27 cellular contexts compared by ENCODE assay signal in the genomic region with DNA sequence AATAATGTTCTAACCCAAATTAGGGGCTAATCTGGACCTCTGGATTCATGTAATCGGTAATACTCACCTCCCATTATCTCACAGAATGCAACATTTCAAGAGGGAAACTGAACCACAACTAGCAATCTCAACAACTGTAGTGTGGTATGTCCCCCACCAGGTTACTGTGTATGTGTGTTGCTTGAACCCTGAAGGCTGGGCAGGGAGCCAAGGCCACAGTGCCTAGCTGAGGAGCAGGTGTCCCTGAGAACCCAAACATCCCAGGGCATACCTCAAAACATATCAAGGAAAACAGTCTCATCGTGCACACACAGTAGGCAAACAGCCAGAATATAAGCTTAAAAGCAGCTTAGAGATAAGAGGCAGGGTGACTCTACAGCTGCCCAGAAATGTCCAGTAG.
"Had no signal": no experiment of that assay in that cellular context is flagged by ENCODE, and none has a peak within 500 bp of the region (broad histone marks: within the 10 kb centered on the region; RNA-seq: fewer than 3 reads in every experiment).

No MANE protein-coding gene starts in this region.

- H3K27ac Mint-ChIP-seq: mesothelial cell of epicardium; naive B cell; natural killer cell; nephron progenitor cell; neural progenitor cell; progenitor cell of endocrine pancreas; stimulated activated naive CD8-positive, alpha-beta T cell treated with anti-CD3 and anti-CD28 coated beads, Interleukin-15, Interleukin-2, amounts not matched to agents 100 ng/mL and 50 ng/mL, for 24 hours had no signal

- H3K27me3 ChIP-seq: hepatocyte, neural progenitor cell, neutrophil, right atrium auricular region, right lobe of liver, suprapubic skin, tibial artery, upper lobe of right lung had no signal

- H3K27me3 Mint-ChIP-seq: naive B cell; progenitor cell of endocrine pancreas; stimulated activated naive CD8-positive, alpha-beta T cell treated with anti-CD3 and anti-CD28 coated beads, Interleukin-15, Interleukin-2, amounts not matched to agents 100 ng/mL and 50 ng/mL, for 24 hours had no signal

- H3K9me3 Mint-ChIP-seq: mesothelial cell of epicardium; naive B cell; natural killer cell; nephron progenitor cell; neural progenitor cell; stimulated activated naive CD8-positive, alpha-beta T cell treated with anti-CD3 and anti-CD28 coated beads, Interleukin-15, Interleukin-2, amounts not matched to agents 100 ng/mL and 50 ng/mL, for 24 hours had no signal

- H3K36me3 Mint-ChIP-seq: natural killer cell had no signal

- H3K9me3 ChIP-seq: left ventricle myocardium inferior, neutrophil, right atrium auricular region, right lobe of liver, suprapubic skin, thoracic aorta, tibial artery, upper lobe of right lung had no signal

- H3K4me1 ChIP-seq: left ventricle myocardium inferior, neural progenitor cell, right lobe of liver, suprapubic skin, tibial artery, upper lobe of right lung had no signal

- DNase-seq: islet precursor cell; left ventricle myocardium inferior; mesendoderm; naive B cell; natural killer cell; nephron progenitor cell; occipital lobe; right lobe of liver; stimulated activated CD4-positive, alpha-beta T cell treated with anti-CD3 and anti-CD28 coated beads, Interleukin-1b, Interleukin-23, amount 100 ng/mL, for 48 hours; stimulated activated CD4-positive, alpha-beta T cell treated with anti-CD3 and anti-CD28 coated beads, Interleukin-2, amount 100 ng/mL, for 48 hours; stimulated activated CD4-positive, alpha-beta T cell treated with anti-CD3 and anti-CD28 coated beads, Interleukin-4, amount 100 ng/mL, for 4 hours; stimulated activated naive CD4-positive, alpha-beta T cell; tibial artery; trophoblast cell; upper lobe of right lung had no signal

- H3K4me3 Mint-ChIP-seq: mesothelial cell of epicardium; naive B cell; natural killer cell; nephron progenitor cell; neural progenitor cell; stimulated activated naive CD8-positive, alpha-beta T cell treated with anti-CD3 and anti-CD28 coated beads, Interleukin-15, Interleukin-2, amounts not matched to agents 100 ng/mL and 50 ng/mL, for 24 hours had no signal

- H3K4me1 Mint-ChIP-seq: mesothelial cell of epicardium, naive B cell, natural killer cell, nephron progenitor cell, neural progenitor cell had no signal

- H3K4me3 ChIP-seq: hepatocyte, left ventricle myocardium inferior, lung, neural progenitor cell, right atrium auricular region, right lobe of liver, smooth muscle cell, suprapubic skin, thoracic aorta, tibial artery, upper lobe of right lung had no signal

- FAIRE-seq: urothelium cell line had no signal

- ATAC-seq: natural killer cell, right lobe of liver, upper lobe of right lung had no signal

- H3K27ac ChIP-seq: hepatocyte, left ventricle myocardium inferior, neural progenitor cell, neutrophil, right atrium auricular region, right lobe of liver, suprapubic skin, thoracic aorta, tibial artery, upper lobe of right lung had no signal
